ENCODE assay signal across 9 cellular contexts in genomic region chr2:35973132-35973736, GRCh38.
A peak's percentile ranks its signal among the peaks of the same experiment; 100 is the strongest.
DNase-seq lines count a peak whose midpoint lies in the region; ATAC-seq and TF ChIP-seq lines count a peak whose summit lies in the region.
"Had no signal": no experiment of that assay in that cellular context is flagged by ENCODE, and none has a peak within 500 bp of the region (broad histone marks: within the 10 kb centered on the region; RNA-seq: fewer than 3 reads in every experiment).

No MANE protein-coding gene starts in this region.

- H3K27me3 ChIP-seq in tibial artery = no peaks in the 10 kb centered on the region
- H3K27me3 ChIP-seq: SJSA1 had no signal

- H3K4me1 ChIP-seq in tibial artery = no peaks in the 10 kb centered on the region
- H3K4me1 ChIP-seq: SJSA1 had no signal

- TF ChIP-seq CTCF in tibial artery (IDR thresholded peaks at IDR 0.05) = peak; percentile 21 to 22

- ATAC-seq in GM19025 (IDR thresholded peaks at IDR 0.05; ENCODE audit: low read depth, unreplicated experiment) (peak; percentile 59), HG03103 (IDR thresholded peaks at IDR 0.05; ENCODE audit: low read depth, unreplicated experiment) (peak; percentile 83)

- H3K4me3 ChIP-seq in tibial artery = no peak overlapping the region
- H3K4me3 ChIP-seq: SJSA1 had no signal

- H3K27ac ChIP-seq in tibial artery = no peak overlapping the region
- H3K27ac ChIP-seq: SJSA1 had no signal

- in situ Hi-C loops in Caki2 (cut with HindIII; ENCODE audit: low pct_unique_long_range_greater_than_20kb, low sequenced_read_pairs) (no loop called here), SK-MEL-5 (cut with HindIII; ENCODE audit: low pct_unique_long_range_greater_than_20kb, low sequenced_read_pairs) (no loop called here)

- peak; percentile 23 for DNase-seq in Caki2 (ENCODE audit: low read depth)
- peak; percentile 57 for DNase-seq in SK-MEL-5 (ENCODE audit: low read depth, low spot score)
- DNase-seq in iPS-NIHi11 (ENCODE audit: low spot score) = peak; percentile 34
- DNase-seq in tibial artery = no peak
- DNase-seq in ecto neural progenitor cell (ENCODE audit: low spot score) = no peak
- DNase-seq in NCI-H128 (lab: John Stamatoyannopoulos, UW; ENCODE audit: unreplicated experiment) = no peak

- no peaks in the 10 kb centered on the region for H3K9me3 ChIP-seq in tibial artery
- H3K9me3 ChIP-seq: SJSA1 had no signal

- intact Hi-C loops in tibial artery (cut with DNase I; ENCODE audit: low total_unique reads) = no loop called here

- no peaks in the 10 kb centered on the region for H3K36me3 ChIP-seq in tibial artery
- H3K36me3 ChIP-seq: SJSA1 had no signal

Comparison
In these comparisons a context has a peak if more than half of its experiments do, and no peak if none do; other contexts are left out.
1. DNase-seq: peak in Caki2 (single experiment), SK-MEL-5 (single experiment) and iPS-NIHi11 (single experiment); none in tibial artery (0 of 2), ecto neural progenitor cell (single experiment) and NCI-H128 (single experiment).